Comparison of ENCODE assay signal across 26 cellular contexts in genomic region chr15:85154061-85154460, GRCh38.
DNase-seq lines count a peak whose midpoint lies in the region; ATAC-seq, FAIRE-seq and TF ChIP-seq lines count a peak whose summit lies in the region.
"Had no signal": no experiment of that assay in that cellular context is flagged by ENCODE, and none has a peak within 500 bp of the region (broad histone marks: within the 10 kb centered on the region; RNA-seq: fewer than 3 reads in every experiment).

No MANE protein-coding gene starts in this region.

- H2BK5ac ChIP-seq in mesendoderm (ENCODE audit: low read length) = no peak overlapping the region

- H3K9me1 ChIP-seq in K562 (ENCODE audit: control insufficient read depth, insufficient read depth, low read length) = no peaks in the 10 kb centered on the region

- H3K27me3 Mint-ChIP-seq in neural progenitor cell (ENCODE audit: insufficient read depth, low read depth) = no peaks in the 10 kb centered on the region
- H3K27me3 Mint-ChIP-seq: CD4-positive, alpha-beta T cell had no signal

- H3K4me3 ChIP-seq in Jurkat, Clone E6-1 (ENCODE audit: low read length) = no peak overlapping the region
- no peak overlapping the region for H3K4me3 ChIP-seq in K562
- no peak overlapping the region for H3K4me3 ChIP-seq in mesendoderm (ENCODE audit: low read length)
- H3K4me3 ChIP-seq in Peyer's patch = no peak overlapping the region
- no peak overlapping the region for H3K4me3 ChIP-seq in neural progenitor cell
- H3K4me3 ChIP-seq: colonic mucosa, GM23248, ovary, sigmoid colon, thoracic aorta had no signal

- no peak overlapping the region for H2AK5ac ChIP-seq in mesendoderm (ENCODE audit: low read length)

- H3K27ac Mint-ChIP-seq in neural progenitor cell = no peak overlapping the region
- H3K27ac Mint-ChIP-seq: activated CD8-positive, alpha-beta memory T cell treated with anti-CD3 and anti-CD28 coated beads, Interleukin-2, amount 10 ng/mL, durations not matched to agents 7 days and 5 days; activated naive CD8-positive, alpha-beta T cell treated with anti-CD3 and anti-CD28 coated beads, Interleukin-2, amount 50 U/mL, for 24 hours; CD4-positive, alpha-beta T cell; naive B cell had no signal

- H4K8ac ChIP-seq in mesendoderm (ENCODE audit: low read depth, low read length) = no peak overlapping the region

- H3K9me3 ChIP-seq in K562 (replicated peaks; ENCODE audit: control insufficient read depth, insufficient read depth, low read depth, low read length) (no peaks in the 10 kb centered on the region), Peyer's patch (no peaks in the 10 kb centered on the region), neural progenitor cell (ENCODE audit: low read depth) (no peaks in the 10 kb centered on the region)
- H3K9me3 ChIP-seq: colonic mucosa, ovary, sigmoid colon, thoracic aorta had no signal

- H2BK120ac ChIP-seq in mesendoderm (ENCODE audit: low read depth, low read length) = no peak overlapping the region

- no peak for TF ChIP-seq EP300 in K562 (IDR thresholded peaks at IDR 0.05; ENCODE audit: low read length)

- no peak overlapping the region for H3K23ac ChIP-seq in mesendoderm (ENCODE audit: low read length)

- H3K27me3 ChIP-seq in K562 (ENCODE audit: control insufficient read depth in 2 of 2, insufficient read depth in 2 of 2, low read length in 2 of 2) (no peaks in the 10 kb centered on the region; a peak in 1 of 5 replicates), mesendoderm (ENCODE audit: insufficient read depth, low read length, poor library complexity) (no peaks in the 10 kb centered on the region), Peyer's patch (no peaks in the 10 kb centered on the region), neural progenitor cell (no peaks in the 10 kb centered on the region)
- H3K27me3 ChIP-seq: brain microvascular endothelial cell, colonic mucosa, ovary, sigmoid colon had no signal

- peak; percentile 87 for ATAC-seq in K562
- ATAC-seq: activated CD8-positive, alpha-beta memory T cell treated with anti-CD3 and anti-CD28 coated beads, Interleukin-2, amount 10 ng/mL, durations not matched to agents 7 days and 5 days; activated naive CD8-positive, alpha-beta T cell treated with anti-CD3 and anti-CD28 coated beads, Interleukin-2, amount 50 U/mL, for 24 hours had no signal

- no peaks in the 10 kb centered on the region for H4K20me1 ChIP-seq in K562 (replicated peaks; ENCODE audit: control insufficient read depth, insufficient read depth, low read length)
- H4K20me1 ChIP-seq in neural progenitor cell (ENCODE audit: low read depth) = no peaks in the 10 kb centered on the region

- no peak for TF ChIP-seq CTCF in GM13977 (IDR thresholded peaks at IDR 0.05; ENCODE audit: extremely low read depth, insufficient read depth, missing control alignments)
- TF ChIP-seq CTCF in K562 (IDR thresholded peaks at IDR 0.05 in 2 of 3, conservative IDR thresholded peaks at IDR 0.05 in 1 of 3; ENCODE audit: insufficient read depth in 2 of 3, low read depth in 1 of 3, low read length in 3 of 3) = no peak
- TF ChIP-seq CTCF in Peyer's patch (IDR thresholded peaks at IDR 0.05) = no peak
- TF ChIP-seq CTCF in neural progenitor cell (IDR thresholded peaks at IDR 0.05) = no peak

- no peaks in the 10 kb centered on the region for H3K36me3 Mint-ChIP-seq in neural progenitor cell
- H3K36me3 Mint-ChIP-seq: naive B cell had no signal

- H3K9me3 Mint-ChIP-seq in neural progenitor cell = no peaks in the 10 kb centered on the region

- H3F3A ChIP-seq in neural progenitor cell (ENCODE audit: low read depth) = no peaks in the 10 kb centered on the region

- H3K4me2 ChIP-seq in K562 (ENCODE audit: insufficient read depth, low read length) (no peak overlapping the region), mesendoderm (ENCODE audit: low read length) (no peak overlapping the region), neural progenitor cell (no peak overlapping the region)

- no peaks in the 10 kb centered on the region for H3K79me1 ChIP-seq in mesendoderm (ENCODE audit: low read length)

- no peaks in the 10 kb centered on the region for H3K36me3 ChIP-seq in K562 (ENCODE audit: control insufficient read depth, insufficient read depth, low read length)
- no peaks in the 10 kb centered on the region for H3K36me3 ChIP-seq in mesendoderm (ENCODE audit: control insufficient read depth, insufficient read depth, low read length)
- H3K36me3 ChIP-seq in Peyer's patch = no peaks in the 10 kb centered on the region
- H3K36me3 ChIP-seq in neural progenitor cell = no peaks in the 10 kb centered on the region
- H3K36me3 ChIP-seq: brain microvascular endothelial cell, colonic mucosa, ovary, sigmoid colon, thoracic aorta had no signal

- no peak overlapping the region for H3K18ac ChIP-seq in mesendoderm (ENCODE audit: low read length)

- no TSS peak for BruUV-seq in K562 (replicated peaks; lab: Mats Ljungman, UMichigan)

- TF ChIP-seq RAD21 in K562 (CRISPR knock-in tag; conservative IDR thresholded peaks at IDR 0.05 in 1 of 2, IDR thresholded peaks at IDR 0.05 in 1 of 2) = no peak

- 0% methylated on average over 2 of the region's 2 CpGs for whole genome bisulfite sequencing in K562 (ENCODE audit: insufficient coverage, low coverage, missing lambda C conversion rate)
- WGBS in mesendoderm (ENCODE audit: extremely low coverage, insufficient coverage, low lambda C conversion rate) = no CpG with 5 or more reads among the region's 2 CpGs

- peaks cover 3% of the 10 kb centered on the region for H3K4me1 Mint-ChIP-seq in neural progenitor cell
- H3K4me1 Mint-ChIP-seq: naive B cell had no signal

- intact Hi-C loops in K562 (cut with micrococcal nuclease) = no loop called here

- no peak overlapping the region for H3K4ac ChIP-seq in mesendoderm (ENCODE audit: low read depth, low read length)

- FAIRE-seq in K562 (lab: Jason Lieb, UNC) = peak; percentile 48
- FAIRE-seq: endometrium, G401.6 had no signal

- H3K79me2 ChIP-seq in K562 (ENCODE audit: control insufficient read depth, insufficient read depth, low read length) (no peaks in the 10 kb centered on the region), mesendoderm (ENCODE audit: control insufficient read depth, insufficient read depth, low read length) (no peaks in the 10 kb centered on the region), neural progenitor cell (ENCODE audit: low read depth) (no peaks in the 10 kb centered on the region)

- H2AFZ ChIP-seq in K562 (ENCODE audit: low read depth, low read length) = no peak overlapping the region
- no peak overlapping the region for H2AFZ ChIP-seq in neural progenitor cell (replicated peaks)
- H2AFZ ChIP-seq: GM23248 had no signal

- H3K27ac ChIP-seq in K562 (ENCODE audit: extremely low read depth, low read depth, low read length) (no peak overlapping the region), mesendoderm (ENCODE audit: low read depth, low read length) (no peak overlapping the region), caudate nucleus (ENCODE audit: low read depth, low read length) (no peak overlapping the region), Peyer's patch (no peak overlapping the region), neural progenitor cell (no peak overlapping the region)
- H3K27ac ChIP-seq: brain microvascular endothelial cell, colonic mucosa, GM23248, ovary, sigmoid colon, thoracic aorta had no signal

- H4K5ac ChIP-seq in mesendoderm (ENCODE audit: low read length) = no peak overlapping the region

- POLR2A ChIA-PET in K562 (lab: Yijun Ruan, JAX) = no interaction called here

- no peak overlapping the region for H3K4me3 Mint-ChIP-seq in neural progenitor cell
- H3K4me3 Mint-ChIP-seq: activated CD8-positive, alpha-beta memory T cell treated with anti-CD3 and anti-CD28 coated beads, Interleukin-2, amount 10 ng/mL, durations not matched to agents 7 days and 5 days; activated naive CD8-positive, alpha-beta T cell treated with anti-CD3 and anti-CD28 coated beads, Interleukin-2, amount 50 U/mL, for 24 hours; CD4-positive, alpha-beta T cell had no signal

- in situ Hi-C loops in GM13977 (cut with MboI; ENCODE audit: low pct_unique_long_range_greater_than_20kb, low sequenced_read_pairs, unreplicated experiment) = no loop called here
- in situ Hi-C loops in K562 (cut with MboI) = no loop called here

- H2BK15ac ChIP-seq in mesendoderm (replicated peaks; ENCODE audit: low read depth) = no peak overlapping the region

- TF ChIP-seq POLR2A in K562 (conservative IDR thresholded peaks at IDR 0.05) (no peak), Peyer's patch (IDR thresholded peaks at IDR 0.05) (no peak)

- CTCF ChIA-PET in K562 (lab: Yijun Ruan, JAX; ENCODE audit: low intra/inter-chr PET ratio) = no interaction called here

- H3K56ac ChIP-seq in mesendoderm (ENCODE audit: low read length) = no peak overlapping the region

- DNase-seq in GM13977 (ENCODE audit: low spot score) = peak; percentile 23
- DNase-seq in Jurkat, Clone E6-1 (ENCODE audit: low read depth, low spot score) = peak; percentile 9
- peak in 3 of 4 experiments; percentile 23 to 40 (median 38) for DNase-seq in K562 (ENCODE audit: extremely low read depth in 1 of 4, low spot score in 3 of 4)
- peak; percentile 53 for DNase-seq in mesendoderm
- no peak for DNase-seq in caudate nucleus (lab: John Stamatoyannopoulos, UW)
- DNase-seq in Peyer's patch = no peak
- DNase-seq in neural progenitor cell (ENCODE audit: low spot score) = no peak
- DNase-seq: activated CD4-positive, alpha-beta T cell treated with anti-CD3 and anti-CD28 coated beads for 1 hour; activated CD8-positive, alpha-beta memory T cell treated with anti-CD3 and anti-CD28 coated beads, Interleukin-2, amount 10 ng/mL, durations not matched to agents 7 days and 5 days; activated naive CD8-positive, alpha-beta T cell treated with anti-CD3 and anti-CD28 coated beads, Interleukin-2, amount 50 U/mL, for 24 hours; brain microvascular endothelial cell; CD4-positive, alpha-beta T cell; colonic mucosa; DMS 273 treated with DMSO at 0.1 percent for 48 hours; GM23248; islet precursor cell; mammary epithelial cell; naive B cell; NCI-H1105; NCI-H524; ovary; Right ventricle myocardium superior; sigmoid colon had no signal

- H3K9ac ChIP-seq in K562 (ENCODE audit: insufficient read depth in 1 of 2, low read depth in 2 of 2, low read length in 2 of 2) = no peak overlapping the region
- no peak overlapping the region for H3K9ac ChIP-seq in mesendoderm (ENCODE audit: low read length)
- no peak overlapping the region for H3K9ac ChIP-seq in neural progenitor cell
- H3K9ac ChIP-seq: GM23248 had no signal

- H3K4me1 ChIP-seq in K562 (replicated peaks in 1 of 2; ENCODE audit: control insufficient read depth in 2 of 2, insufficient read depth in 2 of 2, low read length in 2 of 2) (0 out of 5 replicates have a peak, but pooled peaks cover 0 to 3% of the 10 kb centered on the region in 2 experiments), mesendoderm (ENCODE audit: control insufficient read depth, low read depth, low read length) (no peaks in the 10 kb centered on the region), Peyer's patch (no peaks in the 10 kb centered on the region), neural progenitor cell (peaks cover 4% of the 10 kb centered on the region)
- H3K4me1 ChIP-seq: colonic mucosa, sigmoid colon had no signal

TF ChIP-seq in K562, 482 proteins besides CTCF, POLR2A, EP300 and RAD21 (continues in another document):
- no peak for TF ChIP-seq DDX20 (tag; IDR thresholded peaks at IDR 0.05; ENCODE audit: low read depth)
- no peak for TF ChIP-seq STAG1 (CRISPR knock-in tag; IDR thresholded peaks at IDR 0.05; ENCODE audit: borderline replicate concordance)
- no peak for TF ChIP-seq ZNF766 (CRISPR knock-in tag; conservative IDR thresholded peaks at IDR 0.05)
- TF ChIP-seq ZNF316 (IDR thresholded peaks at IDR 0.05) = peak; percentile 29; the same call in 1 of the 2 replicates

Comparison
In these comparisons a context has a peak if more than half of its experiments do, and no peak if none do; other contexts are left out.
1. DNase-seq: peak in GM13977 (single experiment), Jurkat, Clone E6-1 (single experiment), K562 (3 of 4) and mesendoderm (single experiment); none in caudate nucleus (0 of 61), Peyer's patch (0 of 3) and neural progenitor cell (single experiment).